In genomic region chr22:22810018-22810427, GRCh38 we compare ENCODE assay signal across 8 cellular contexts.
DNase-seq lines count a peak whose midpoint lies in the region; ATAC-seq and TF ChIP-seq lines count a peak whose summit lies in the region.

No MANE protein-coding gene starts in this region.

- H3K36me3 Mint-ChIP-seq in activated CD4-positive, alpha-beta T cell treated with anti-CD3 and anti-CD28 coated beads for 36 hours (ENCODE audit: low read depth), result no peaks in the 10 kb centered on the region
- no peaks in the 10 kb centered on the region for H3K36me3 Mint-ChIP-seq in WTC11
- peaks cover 4% of the 10 kb centered on the region for H3K36me3 Mint-ChIP-seq in central memory CD8-positive, alpha-beta T cell (ENCODE audit: insufficient read depth)

- H3K27me3 Mint-ChIP-seq in activated CD4-positive, alpha-beta T cell treated with anti-CD3 and anti-CD28 coated beads for 36 hours, result no peaks in the 10 kb centered on the region
- peaks cover 84% of the 10 kb centered on the region for H3K27me3 Mint-ChIP-seq in WTC11 (ENCODE audit: low read depth)
- no peaks in the 10 kb centered on the region for H3K27me3 Mint-ChIP-seq in central memory CD8-positive, alpha-beta T cell

- H3K27ac Mint-ChIP-seq in activated CD4-positive, alpha-beta T cell treated with anti-CD3 and anti-CD28 coated beads for 36 hours, result no peak overlapping the region
- H3K27ac Mint-ChIP-seq in WTC11, result no peak overlapping the region
- peak overlapping the region; percentile 44 for H3K27ac Mint-ChIP-seq in central memory CD8-positive, alpha-beta T cell (ENCODE audit: low read depth)

- intact Hi-C loops in activated CD4-positive, alpha-beta T cell treated with anti-CD3 and anti-CD28 coated beads for 36 hours (cut with DNase I, micrococcal nuclease), result no loop called here

- H3K9me3 Mint-ChIP-seq in activated CD4-positive, alpha-beta T cell treated with anti-CD3 and anti-CD28 coated beads for 36 hours (ENCODE audit: low read depth), result no peaks in the 10 kb centered on the region
- no peaks in the 10 kb centered on the region for H3K9me3 Mint-ChIP-seq in WTC11
- no peaks in the 10 kb centered on the region for H3K9me3 Mint-ChIP-seq in central memory CD8-positive, alpha-beta T cell

- CTCF ChIA-PET in activated CD4-positive, alpha-beta T cell treated with anti-CD3 and anti-CD28 coated beads for 36 hours (lab: Charles Lee), result interaction anchor here (0.8 to 1.6 kb wide), 5 partner anchors 11 to 133 kb away, joined by 3 to 5 read pairs (median 3); no protein-coding TSS in a partner anchor
- CTCF ChIA-PET in WTC11 (lab: Charles Lee), result interaction anchor here (0.5 to 4.0 kb wide), 41 partner anchors 8 to 347 kb away, joined by 3 to 69 read pairs (median 4); partner anchors contain the start of gene GNAZ

- POLR2A ChIA-PET in activated CD4-positive, alpha-beta T cell treated with anti-CD3 and anti-CD28 coated beads for 36 hours (lab: Charles Lee), result no interaction called here
- POLR2A ChIA-PET in WTC11 (lab: Charles Lee), result no interaction called here

- no peak overlapping the region for H3K4me3 Mint-ChIP-seq in activated CD4-positive, alpha-beta T cell treated with anti-CD3 and anti-CD28 coated beads for 36 hours
- H3K4me3 Mint-ChIP-seq in WTC11, result no peak overlapping the region
- peak overlapping the region; percentile 45 for H3K4me3 Mint-ChIP-seq in central memory CD8-positive, alpha-beta T cell

- peak; percentile 66; the same call in 1 of the 2 replicates for TF ChIP-seq CTCF in WTC11 (IDR thresholded peaks at IDR 0.05)

- no peak for ATAC-seq in activated CD4-positive, alpha-beta T cell treated with anti-CD3 and anti-CD28 coated beads for 36 hours
- peak; percentile 91 for ATAC-seq in WTC11
- peak; percentile 81 for ATAC-seq in central memory CD8-positive, alpha-beta T cell (replicated peaks; ENCODE audit: extremely low read depth, poor library complexity, severe bottlenecking)
- ATAC-seq in HG02852 (IDR thresholded peaks at IDR 0.05; ENCODE audit: unreplicated experiment), result no peak

- peaks cover 17% of the 10 kb centered on the region for H3K4me1 Mint-ChIP-seq in activated CD4-positive, alpha-beta T cell treated with anti-CD3 and anti-CD28 coated beads for 36 hours
- no peaks in the 10 kb centered on the region for H3K4me1 Mint-ChIP-seq in WTC11
- H3K4me1 Mint-ChIP-seq in central memory CD8-positive, alpha-beta T cell, result peaks cover 76% of the 10 kb centered on the region

- peak; percentile 50 for DNase-seq in activated CD4-positive, alpha-beta T cell treated with anti-CD3 and anti-CD28 coated beads for 1 hour
- DNase-seq in activated CD4-positive, alpha-beta T cell treated with anti-CD3 and anti-CD28 coated beads for 36 hours, result no peak
- DNase-seq in WTC11 (ENCODE audit: low spot score) (peak; percentile 68), midbrain (lab: John Stamatoyannopoulos, UW) (peak; percentile 19), NOMO-1 treated with dmso at 0.1 percent for 144 hours (lab: John Stamatoyannopoulos, UW; ENCODE audit: unreplicated experiment) (no peak)
- DNase-seq in central memory CD8-positive, alpha-beta T cell (ENCODE audit: low spot score in 2 of 2), result peak in 1 of 2 donors; percentile 42
- DNase-seq in stimulated activated naive CD4-positive, alpha-beta T cell treated with Interleukin-2 at 50 U/mL for 16 hours (lab: John Stamatoyannopoulos, UW), result peak; percentile 72

TF ChIP-seq in WTC11, 78 proteins besides CTCF, POLR2A, EP300 and RAD21:
- TF ChIP-seq HMGXB4 (CRISPR knock-in tag; IDR thresholded peaks at IDR 0.05) (no peak), EMX1 (CRISPR knock-in tag; IDR thresholded peaks at IDR 0.05) (no peak), TEAD1 (CRISPR knock-in tag; IDR thresholded peaks at IDR 0.05) (no peak), FOXP1 (CRISPR knock-in tag; IDR thresholded peaks at IDR 0.05; ENCODE audit: borderline replicate concordance) (no peak), NFE2L1 (CRISPR knock-in tag; IDR thresholded peaks at IDR 0.05) (no peak), MYBL2 (CRISPR knock-in tag; IDR thresholded peaks at IDR 0.05) (no peak), E2F1 (CRISPR knock-in tag; IDR thresholded peaks at IDR 0.05) (no peak)
- TF ChIP-seq, protein P1, sequence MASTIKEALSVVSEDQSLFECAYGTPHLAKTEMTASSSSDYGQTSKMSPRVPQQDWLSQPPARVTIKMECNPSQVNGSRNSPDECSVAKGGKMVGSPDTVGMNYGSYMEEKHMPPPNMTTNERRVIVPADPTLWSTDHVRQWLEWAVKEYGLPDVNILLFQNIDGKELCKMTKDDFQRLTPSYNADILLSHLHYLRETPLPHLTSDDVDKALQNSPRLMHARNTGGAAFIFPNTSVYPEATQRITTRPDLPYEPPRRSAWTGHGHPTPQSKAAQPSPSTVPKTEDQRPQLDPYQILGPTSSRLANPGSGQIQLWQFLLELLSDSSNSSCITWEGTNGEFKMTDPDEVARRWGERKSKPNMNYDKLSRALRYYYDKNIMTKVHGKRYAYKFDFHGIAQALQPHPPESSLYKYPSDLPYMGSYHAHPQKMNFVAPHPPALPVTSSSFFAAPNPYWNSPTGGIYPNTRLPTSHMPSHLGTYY (CRISPR knock-in tag; IDR thresholded peaks at IDR 0.05), result no peak

Comparison
In these comparisons a context has a peak if more than half of its experiments do, and no peak if none do; other contexts are left out.
1. DNase-seq: peak in activated CD4-positive, alpha-beta T cell treated with anti-CD3 and anti-CD28 coated beads for 1 hour (single experiment), WTC11 (single experiment), midbrain (single experiment) and stimulated activated naive CD4-positive, alpha-beta T cell treated with Interleukin-2 at 50 U/mL for 16 hours (single experiment); none in activated CD4-positive, alpha-beta T cell treated with anti-CD3 and anti-CD28 coated beads for 36 hours (single experiment) and NOMO-1 treated with dmso at 0.1 percent for 144 hours (single experiment).
2. ATAC-seq: peak in WTC11 (single experiment) and central memory CD8-positive, alpha-beta T cell (single experiment); none in activated CD4-positive, alpha-beta T cell treated with anti-CD3 and anti-CD28 coated beads for 36 hours (single experiment) and HG02852 (single experiment).